In the genomic region with DNA sequence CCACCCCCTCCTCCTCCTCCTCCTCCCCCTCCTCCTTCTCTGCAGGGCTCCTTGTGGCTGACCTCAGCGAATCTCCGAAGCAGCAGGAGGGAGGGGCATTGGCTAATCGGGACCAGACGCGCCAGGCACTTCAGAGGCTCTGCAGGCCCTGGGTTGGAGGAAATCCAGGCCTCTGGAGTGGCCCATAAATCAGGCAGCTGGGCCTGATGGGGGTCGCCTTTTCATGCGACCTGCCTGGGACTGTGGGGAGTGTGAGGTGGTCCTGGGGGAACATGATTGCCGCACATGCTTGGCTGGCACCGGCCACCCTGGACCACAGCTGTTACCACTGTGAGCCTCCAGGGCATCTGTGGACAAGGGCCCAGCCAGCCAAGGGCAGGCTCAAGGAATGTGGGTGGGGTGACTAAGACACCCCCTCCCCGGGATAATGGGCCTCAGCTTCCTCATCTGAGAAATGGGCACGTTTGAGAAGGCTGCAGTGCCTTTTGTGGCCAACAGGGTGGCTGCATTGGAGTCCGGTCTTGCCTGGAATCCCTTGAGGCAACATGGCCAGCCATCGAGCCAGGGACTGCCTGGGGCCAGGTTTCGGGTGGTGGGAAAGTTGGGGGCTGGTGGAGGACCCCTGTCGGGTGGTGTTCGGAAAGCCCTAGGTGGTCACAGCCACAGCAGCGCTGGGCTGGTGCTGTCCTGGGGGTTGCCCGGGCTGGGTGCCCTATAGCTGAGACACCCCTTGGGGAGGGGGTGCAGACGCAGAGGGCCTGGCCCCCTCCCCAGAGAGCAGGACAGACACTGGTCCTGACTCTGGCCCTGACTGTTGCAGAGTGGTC, we compare ENCODE assay signal across 9 cellular contexts. TPM values are rescaled to one million over a fixed set of nuclear protein-coding genes. Genes with fewer than 3 reads are reported as not detected.
DNase-seq lines count a peak whose midpoint lies in the region; ATAC-seq and TF ChIP-seq lines count a peak whose summit lies in the region.
"Had no signal": no experiment of that assay in that cellular context is flagged by ENCODE, and none has a peak within 500 bp of the region (broad histone marks: within the 10 kb centered on the region; RNA-seq: fewer than 3 reads in every experiment).

No MANE protein-coding gene starts in this region.

- intact Hi-C loops in CD14-positive monocyte (cut with micrococcal nuclease), result no loop called here

- DNase-seq in CD14-positive monocyte (ENCODE audit: low spot score) (no peak), astrocyte of the hippocampus (ENCODE audit: low read depth, low spot score) (peak; percentile 68), left lobe of liver (ENCODE audit: low spot score) (no peak), GOT3 (lab: John Stamatoyannopoulos, UW) (no peak), immature natural killer cell (no peak)
- DNase-seq: activated CD8-positive, alpha-beta memory T cell treated with anti-CD3 and anti-CD28 coated beads for 24 hours had no signal

- H3K4me1 Mint-ChIP-seq in CD14-positive monocyte (no peaks in the 10 kb centered on the region), immature natural killer cell (no peaks in the 10 kb centered on the region)

- peak; percentile 12 for TF ChIP-seq CTCF in CD14-positive monocyte (IDR thresholded peaks at IDR 0.05)
- peak; percentile 19; the same call in 1 of the 2 replicates for TF ChIP-seq CTCF in LNCAP (IDR thresholded peaks at IDR 0.05)

- peaks cover 0 to 4% (median 3%) of the 10 kb centered on the region in 3 donors for H3K27me3 Mint-ChIP-seq in CD14-positive monocyte (ENCODE audit: low read depth in 3 of 3)
- H3K27me3 Mint-ChIP-seq in immature natural killer cell (ENCODE audit: low read depth in 3 of 3), result peaks cover 0 to 7% (median 0%) of the 10 kb centered on the region in 3 donors

- H3K27ac Mint-ChIP-seq in CD14-positive monocyte, result no peak overlapping the region
- H3K27ac Mint-ChIP-seq in immature natural killer cell, result no peak overlapping the region

- peak; percentile 15 for ATAC-seq in left lobe of liver
- ATAC-seq in HG02610 (IDR thresholded peaks at IDR 0.05; ENCODE audit: unreplicated experiment), result no peak
- no peak for ATAC-seq in GM18858 (IDR thresholded peaks at IDR 0.05; ENCODE audit: unreplicated experiment)

- no peak overlapping the region for H3K4me3 Mint-ChIP-seq in CD14-positive monocyte
- no peak overlapping the region for H3K4me3 Mint-ChIP-seq in immature natural killer cell

- H3K36me3 Mint-ChIP-seq in CD14-positive monocyte (no peaks in the 10 kb centered on the region), immature natural killer cell (no peaks in the 10 kb centered on the region)

- H3K9me3 Mint-ChIP-seq in CD14-positive monocyte (peaks cover 0 to 1% (median 0%) of the 10 kb centered on the region in 7 donors), immature natural killer cell (no peaks in the 10 kb centered on the region)

RNA-seq across cellular contexts. Expression of gene KIF26A, which starts 12.0 kb away (rescaled TPM):
- polyA plus RNA-seq in CD14-positive monocyte, result not detected
- total RNA-seq in left lobe of liver, result 1.3 TPM
- not detected for polyA plus RNA-seq in immature natural killer cell
